In genomic region chr10:52391927-52392602, GRCh38 we compare ENCODE assay signal across 20 cellular contexts.
"Had no signal": no experiment of that assay in that cellular context is flagged by ENCODE, and none has a peak within 500 bp of the region (broad histone marks: within the 10 kb centered on the region; RNA-seq: fewer than 3 reads in every experiment).

No MANE protein-coding gene starts in this region.

- H3K27me3 ChIP-seq: gastrocnemius medialis, upper lobe of left lung had no signal

- H3K36me3 Mint-ChIP-seq: activated CD4-positive, alpha-beta memory T cell treated with anti-CD3 and anti-CD28 coated beads for 36 hours; activated naive CD8-positive, alpha-beta T cell treated with anti-CD3 and anti-CD28 coated beads, Interleukin-2, amount 10 ng/mL, durations not matched to agents 7 days and 5 days; naive thymus-derived CD4-positive, alpha-beta T cell had no signal

- H3K9me3 Mint-ChIP-seq: activated CD4-positive, alpha-beta memory T cell treated with anti-CD3 and anti-CD28 coated beads for 36 hours; neural crest cell had no signal

- H3K27ac Mint-ChIP-seq: activated CD4-positive, alpha-beta memory T cell treated with anti-CD3 and anti-CD28 coated beads for 36 hours; activated naive CD4-positive, alpha-beta T cell treated with anti-CD3 and anti-CD28 coated beads for 36 hours; activated naive CD8-positive, alpha-beta T cell treated with anti-CD3 and anti-CD28 coated beads, Interleukin-2, amount 10 ng/mL, durations not matched to agents 7 days and 5 days; naive thymus-derived CD4-positive, alpha-beta T cell had no signal

- H3K4me3 ChIP-seq: gastrocnemius medialis, lower lobe of right lung, thoracic aorta, upper lobe of left lung had no signal

- H3K9me3 ChIP-seq: gastrocnemius medialis, lower lobe of right lung, thoracic aorta, upper lobe of left lung had no signal

- ATAC-seq: activated T-cell treated with anti-CD3 and anti-CD28 coated beads, Interleukin-2, amount 50 U/mL, for 72 hours; gastrocnemius medialis; left cardiac atrium; lower lobe of right lung; naive thymus-derived CD4-positive, alpha-beta T cell had no signal

- H3K36me3 ChIP-seq: gastrocnemius medialis, lower lobe of right lung, thoracic aorta, upper lobe of left lung had no signal

- H3K4me3 Mint-ChIP-seq: activated CD4-positive, alpha-beta memory T cell treated with anti-CD3 and anti-CD28 coated beads for 36 hours; activated naive CD4-positive, alpha-beta T cell treated with anti-CD3 and anti-CD28 coated beads for 36 hours; activated naive CD8-positive, alpha-beta T cell treated with anti-CD3 and anti-CD28 coated beads, Interleukin-2, amount 10 ng/mL, durations not matched to agents 7 days and 5 days; activated T-cell treated with anti-CD3 and anti-CD28 coated beads, Interleukin-2, amount 50 U/mL, for 72 hours; naive thymus-derived CD4-positive, alpha-beta T cell; neural crest cell had no signal

- DNase-seq: activated CD4-positive, alpha-beta memory T cell treated with anti-CD3 and anti-CD28 coated beads for 36 hours; activated CD4-positive, alpha-beta T cell treated with anti-CD3 and anti-CD28 coated beads for 48 hours; activated effector memory CD4-positive, alpha-beta T cell treated with Interleukin-2 at 50 U/mL for 16 hours; activated naive CD4-positive, alpha-beta T cell treated with anti-CD3 and anti-CD28 coated beads for 36 hours; activated naive CD8-positive, alpha-beta T cell treated with anti-CD3 and anti-CD28 coated beads, Interleukin-2, amount 10 ng/mL, durations not matched to agents 7 days and 5 days; activated T-cell treated with anti-CD3 and anti-CD28 coated beads, Interleukin-2, amount 50 U/mL, for 72 hours; amniotic stem cell; cerebellar nuclear complex; cortex of kidney; gastrocnemius medialis; hypothalamus; left cardiac atrium; lower lobe of right lung; naive thymus-derived CD4-positive, alpha-beta T cell; retina; stimulated activated CD4-positive, alpha-beta T cell treated with anti-CD3 and anti-CD28 coated beads, Interleukin-4, amount 100 ng/mL, for 1 hour; stimulated activated naive CD4-positive, alpha-beta T cell treated with Interleukin-2 at 50 U/mL for 16 hours; upper lobe of left lung had no signal

- H3K4me1 ChIP-seq: lower lobe of right lung, upper lobe of left lung had no signal

- H3K27me3 Mint-ChIP-seq: activated CD4-positive, alpha-beta memory T cell treated with anti-CD3 and anti-CD28 coated beads for 36 hours; activated naive CD8-positive, alpha-beta T cell treated with anti-CD3 and anti-CD28 coated beads, Interleukin-2, amount 10 ng/mL, durations not matched to agents 7 days and 5 days; naive thymus-derived CD4-positive, alpha-beta T cell had no signal

- H3K27ac ChIP-seq: gastrocnemius medialis, lower lobe of right lung, thoracic aorta, upper lobe of left lung had no signal

- H3K4me1 Mint-ChIP-seq: activated naive CD8-positive, alpha-beta T cell treated with anti-CD3 and anti-CD28 coated beads, Interleukin-2, amount 10 ng/mL, durations not matched to agents 7 days and 5 days; naive thymus-derived CD4-positive, alpha-beta T cell; neural crest cell had no signal
